8 cellular contexts compared by ENCODE assay signal in the genomic region with DNA sequence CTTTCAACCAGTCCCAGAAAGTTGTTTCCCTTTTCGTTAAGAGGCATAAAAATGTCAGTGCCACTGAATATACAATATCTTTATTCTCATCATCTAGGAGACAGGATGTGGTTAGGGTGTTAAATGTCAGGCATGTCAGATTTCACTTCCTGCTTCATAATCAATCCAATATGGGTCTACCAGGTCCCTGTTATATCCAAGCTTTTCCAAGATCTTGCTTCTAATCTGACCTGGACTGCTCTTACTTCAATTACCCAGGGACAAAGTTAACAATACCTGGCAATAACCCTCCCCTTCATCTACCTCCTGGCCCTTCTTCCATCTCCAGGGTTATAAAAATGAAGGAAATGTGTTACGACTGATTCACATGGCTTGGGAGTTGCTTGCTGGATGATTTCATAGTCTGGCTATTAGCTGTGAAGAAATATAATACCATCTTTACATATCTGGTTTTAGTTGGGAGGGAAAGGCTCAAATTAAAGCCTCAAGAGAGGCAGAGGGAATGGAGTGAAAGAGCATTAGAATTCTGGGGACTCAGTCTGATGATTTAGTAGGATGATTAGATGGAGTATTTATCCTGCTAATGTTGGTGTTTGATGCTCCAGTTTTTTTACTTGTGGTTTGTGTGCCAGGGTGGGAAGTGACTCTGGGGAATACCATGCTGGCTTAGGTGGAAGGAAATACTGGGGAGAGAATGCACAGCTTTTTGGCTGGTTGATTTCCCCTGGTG.
A peak's percentile ranks its signal among the peaks of the same experiment; 100 is the strongest.
DNase-seq lines count a peak whose midpoint lies in the region; ATAC-seq, FAIRE-seq and TF ChIP-seq lines count a peak whose summit lies in the region.

No MANE protein-coding gene starts in this region.

- BruUV-seq in OCI-LY7 (replicated peaks; lab: Mats Ljungman, UMichigan): no TSS peak

- H3K9me2 ChIP-seq in OCI-LY7 (ENCODE audit: insufficient read depth, low read length): no peaks in the 10 kb centered on the region

- POLR2A ChIA-PET in OCI-LY7 (lab: Charles Lee): no interaction called here

- H3K4me1 ChIP-seq in OCI-LY7 (ENCODE audit: insufficient read depth, low read length, poor library complexity, severe bottlenecking): no peaks in the 10 kb centered on the region

- no peak overlapping the region for H3K27ac ChIP-seq in OCI-LY7 (ENCODE audit: low read depth, low read length, poor library complexity, severe bottlenecking)

- no peak overlapping the region for H3K4me2 ChIP-seq in OCI-LY7 (ENCODE audit: low read length)

- H3K27me3 Mint-ChIP-seq in natural killer cell treated with Interleukin-12 subunit alpha and Interleukin-12 subunit beta and Interleukin-15 and Interleukin-18, amount 100 ng/mL, for 72 hours: no peaks in the 10 kb centered on the region

- H3K4me3 ChIP-seq in OCI-LY7 (ENCODE audit: low read depth, low read length, poor library complexity, severe bottlenecking): no peak overlapping the region

- no peaks in the 10 kb centered on the region for H4K20me1 ChIP-seq in OCI-LY7 (ENCODE audit: insufficient read depth, low read length)

- H3K36me3 ChIP-seq in OCI-LY7 (ENCODE audit: insufficient read depth, low read length): no peaks in the 10 kb centered on the region

- H3K9me3 Mint-ChIP-seq in activated naive CD4-positive, alpha-beta T cell treated with anti-CD3 and anti-CD28 coated beads, Interleukin-2, amount 50 U/mL, for 72 hours: peaks cover 3 to 21% of the 10 kb centered on the region in 2 donors
- peaks cover 5% of the 10 kb centered on the region for H3K9me3 Mint-ChIP-seq in natural killer cell treated with Interleukin-12 subunit alpha and Interleukin-12 subunit beta and Interleukin-15 and Interleukin-18, amount 100 ng/mL, for 72 hours

- peak overlapping the region; percentile 75 for H3K4me3 Mint-ChIP-seq in natural killer cell treated with Interleukin-12 subunit alpha and Interleukin-12 subunit beta and Interleukin-15 and Interleukin-18, amount 100 ng/mL, for 72 hours

- no peaks in the 10 kb centered on the region for H3K79me2 ChIP-seq in OCI-LY7 (ENCODE audit: insufficient read depth, low read depth, low read length)

- peaks cover 35 to 54% of the 10 kb centered on the region in 2 donors for H3K4me1 Mint-ChIP-seq in natural killer cell treated with Interleukin-12 subunit alpha and Interleukin-12 subunit beta and Interleukin-15 and Interleukin-18, amount 100 ng/mL, for 72 hours (ENCODE audit: low read depth in 2 of 2)

- H3K36me3 Mint-ChIP-seq in activated naive CD4-positive, alpha-beta T cell treated with anti-CD3 and anti-CD28 coated beads, Interleukin-2, amount 50 U/mL, for 72 hours: peaks cover 0 to 21% of the 10 kb centered on the region in 2 donors
- H3K36me3 Mint-ChIP-seq in natural killer cell treated with Interleukin-12 subunit alpha and Interleukin-12 subunit beta and Interleukin-15 and Interleukin-18, amount 100 ng/mL, for 72 hours: peaks cover 8% of the 10 kb centered on the region

- TF ChIP-seq CTCF in GM10266 (IDR thresholded peaks at IDR 0.05; ENCODE audit: control insufficient read depth, insufficient read depth, low read depth, missing control alignments): no peak
- no peak for TF ChIP-seq CTCF in OCI-LY7 (conservative IDR thresholded peaks at IDR 0.05; ENCODE audit: low read length)

- H2AFZ ChIP-seq in OCI-LY7 (ENCODE audit: low read length): no peak overlapping the region

- intact Hi-C loops in OCI-LY7 (cut with micrococcal nuclease; ENCODE audit: unreplicated experiment): no loop called here

- CTCF ChIA-PET in OCI-LY7 (lab: Charles Lee; ENCODE audit: unreplicated experiment): no interaction called here

- DNase-seq in GM03348 (ENCODE audit: low spot score) (peak; percentile 40), GM10266 (ENCODE audit: extremely low spot score) (no peak), Ammon's horn (ENCODE audit: low spot score) (no peak), frontal cortex (ENCODE audit: low spot score in 2 of 2) (no peak), OCI-LY7 (ENCODE audit: low spot score) (no peak)
- no peak for DNase-seq in activated naive CD4-positive, alpha-beta T cell treated with anti-CD3 and anti-CD28 coated beads, Interleukin-2, amount 50 U/mL, for 72 hours (ENCODE audit: low spot score in 2 of 2)
- DNase-seq in natural killer cell treated with Interleukin-12 subunit alpha and Interleukin-12 subunit beta and Interleukin-15 and Interleukin-18, amount 100 ng/mL, for 72 hours (ENCODE audit: low spot score): no peak

- H3K9me3 ChIP-seq in OCI-LY7 (ENCODE audit: low read length): no peaks in the 10 kb centered on the region

- ATAC-seq in HG03565 (IDR thresholded peaks at IDR 0.05; ENCODE audit: unreplicated experiment): peak; percentile 31
- ATAC-seq in activated naive CD4-positive, alpha-beta T cell treated with anti-CD3 and anti-CD28 coated beads, Interleukin-2, amount 50 U/mL, for 72 hours: peak in 1 of 2 donors; percentile 58
- ATAC-seq in natural killer cell treated with Interleukin-12 subunit alpha and Interleukin-12 subunit beta and Interleukin-15 and Interleukin-18, amount 100 ng/mL, for 72 hours: peak; percentile 67 to 69

- FAIRE-seq in frontal cortex (lab: Jason Lieb, UNC): no peak

- peak overlapping the region; percentile 91 to 96 for H3K27ac Mint-ChIP-seq in activated naive CD4-positive, alpha-beta T cell treated with anti-CD3 and anti-CD28 coated beads, Interleukin-2, amount 50 U/mL, for 72 hours
- peak overlapping the region; percentile 84 to 86 for H3K27ac Mint-ChIP-seq in natural killer cell treated with Interleukin-12 subunit alpha and Interleukin-12 subunit beta and Interleukin-15 and Interleukin-18, amount 100 ng/mL, for 72 hours
